Comparison of ENCODE assay signal across 14 cellular contexts in the genomic region with DNA sequence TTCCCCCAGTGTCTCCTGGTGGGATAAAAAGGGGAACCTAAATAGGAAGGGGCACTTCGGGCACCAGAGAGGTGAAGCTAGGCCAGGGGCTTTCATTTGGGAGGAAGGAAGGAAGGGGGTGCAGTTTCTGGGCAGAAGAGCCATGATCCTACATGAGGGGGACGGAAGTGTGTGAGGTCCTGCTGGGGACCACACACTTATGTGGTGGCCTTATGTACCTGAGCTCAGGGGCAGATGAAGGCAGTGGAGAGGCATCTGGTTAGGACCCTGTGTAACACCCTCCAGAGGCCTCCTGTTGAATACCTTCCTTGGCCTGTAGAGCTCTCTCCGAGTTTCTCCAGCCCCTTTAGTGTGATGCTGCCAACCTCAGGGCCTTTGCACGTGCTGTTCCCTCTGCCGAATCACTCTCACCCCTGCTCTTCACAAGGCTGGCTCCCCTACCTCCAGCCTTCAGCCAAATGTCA. TPM values are rescaled to one million over a fixed set of nuclear protein-coding genes. Genes with fewer than 3 reads are reported as not detected.
"Had no signal": no experiment of that assay in that cellular context is flagged by ENCODE, and none has a peak within 500 bp of the region (broad histone marks: within the 10 kb centered on the region; RNA-seq: fewer than 3 reads in every experiment).

No MANE protein-coding gene starts in this region.

- H3K27ac ChIP-seq: neural progenitor cell, right atrium auricular region, upper lobe of left lung had no signal

- H3K36me3 Mint-ChIP-seq: activated naive CD4-positive, alpha-beta T cell treated with anti-CD3 and anti-CD28 coated beads, Interleukin-2, amount 50 U/mL, for 72 hours; neural progenitor cell; stimulated activated memory B cell treated with anti-CD40 and anti-IgM and Interleukin-4, amounts not matched to agents 10 μg/mL and 1 μg/mL and 100 μg/mL, for 72 hours had no signal

- H3K9me3 Mint-ChIP-seq: activated naive CD4-positive, alpha-beta T cell treated with anti-CD3 and anti-CD28 coated beads, Interleukin-2, amount 50 U/mL, for 72 hours; neural progenitor cell; stimulated activated memory B cell treated with anti-CD40 and anti-IgM and Interleukin-4, amounts not matched to agents 10 μg/mL and 1 μg/mL and 100 μg/mL, for 72 hours had no signal

- H3K9ac ChIP-seq: neural progenitor cell had no signal

- H3K27me3 ChIP-seq: gastroesophageal sphincter, neural progenitor cell, right atrium auricular region, upper lobe of left lung had no signal

- H3K27ac Mint-ChIP-seq: activated naive CD4-positive, alpha-beta T cell treated with anti-CD3 and anti-CD28 coated beads, Interleukin-2, amount 50 U/mL, for 72 hours; stimulated activated memory B cell treated with anti-CD40 and anti-IgM and Interleukin-4, amounts not matched to agents 10 μg/mL and 1 μg/mL and 100 μg/mL, for 72 hours had no signal

- H3K4me3 ChIP-seq: gastroesophageal sphincter, neural progenitor cell, right atrium auricular region, upper lobe of left lung had no signal

- H3K36me3 ChIP-seq: gastroesophageal sphincter, neural progenitor cell, right atrium auricular region, upper lobe of left lung had no signal

- H3K4me1 Mint-ChIP-seq: stimulated activated memory B cell treated with anti-CD40 and anti-IgM and Interleukin-4, amounts not matched to agents 10 μg/mL and 1 μg/mL and 100 μg/mL, for 72 hours had no signal

- H3K4me3 Mint-ChIP-seq: neural progenitor cell; stimulated activated memory B cell treated with anti-CD40 and anti-IgM and Interleukin-4, amounts not matched to agents 10 μg/mL and 1 μg/mL and 100 μg/mL, for 72 hours had no signal

- H3K9me3 ChIP-seq: gastroesophageal sphincter, right atrium auricular region, upper lobe of left lung had no signal

- DNase-seq: activated CD4-positive, alpha-beta T cell treated with anti-CD3 and anti-CD28 coated beads, Interleukin-2, amount 50 U/mL, for 1 hour; activated CD4-positive, CD25-positive, alpha-beta regulatory T cell; left ventricle myocardium superior; mesendoderm; posterior cingulate gyrus; upper lobe of left lung had no signal

- ATAC-seq: left ventricle myocardium superior; stimulated activated memory B cell treated with anti-CD40 and anti-IgM and Interleukin-4, amounts not matched to agents 10 μg/mL and 1 μg/mL and 100 μg/mL, for 72 hours had no signal

- FAIRE-seq: colon, TTC549 had no signal

RNA-seq across cellular contexts. Expression of gene TNS4, which starts 37.0 kb away (rescaled TPM):
- total RNA-seq: kidney epithelial cell, left ventricle myocardium superior, right atrium auricular region had no signal
